In genomic region chr6:110512549-110512948, GRCh38 we compare ENCODE assay signal across 12 cellular contexts. TPM values are rescaled to one million over a fixed set of nuclear protein-coding genes. Genes with fewer than 3 reads are reported as not detected.
"Had no signal": no experiment of that assay in that cellular context is flagged by ENCODE, and none has a peak within 500 bp of the region (broad histone marks: within the 10 kb centered on the region; RNA-seq: fewer than 3 reads in every experiment).

No MANE protein-coding gene starts in this region.

RNA-seq across cellular contexts. Expression of gene SLC22A16, which starts 36.1 kb away (rescaled TPM):
- total RNA-seq: activated CD4-positive, alpha-beta memory T cell treated with anti-CD3 and anti-CD28 coated beads, Interleukin-2, amount 10 ng/mL, durations not matched to agents 7 days and 5 days; activated CD4-positive, alpha-beta T cell treated with anti-CD3 and anti-CD28 coated beads for 36 hours; activated CD4-positive, alpha-beta T cell treated with anti-CD3 and anti-CD28 coated beads, Interleukin-2, amount 10 ng/mL, durations not matched to agents 7 days and 5 days; activated CD8-positive, alpha-beta memory T cell treated with anti-CD3 and anti-CD28 coated beads, Interleukin-2, amount 10 ng/mL, durations not matched to agents 7 days and 5 days; activated CD8-positive, alpha-beta T cell treated with anti-CD3 and anti-CD28 coated beads, Interleukin-2, amount 10 ng/mL, durations not matched to agents 7 days and 5 days; activated naive CD8-positive, alpha-beta T cell treated with anti-CD3 and anti-CD28 coated beads, Interleukin-2, amount 10 ng/mL, durations not matched to agents 7 days and 5 days; activated T-helper 2 cell treated with anti-CD3 and anti-CD28 coated beads, Interferon-gamma antibody, Interleukin-2, Interleukin-4, amounts not matched to agents 10 μg/mL and 5 μg/mL and 100 μg/mL, durations not matched to agents 14 hours and 24 hours and 36 hours; ascending aorta; bronchial epithelial cell; cardiac muscle cell; chondrocyte; WTC11 had no signal
- polyA plus RNA-seq: cardiac muscle cell had no signal
